12 cellular contexts compared by ENCODE assay signal in the genomic region with DNA sequence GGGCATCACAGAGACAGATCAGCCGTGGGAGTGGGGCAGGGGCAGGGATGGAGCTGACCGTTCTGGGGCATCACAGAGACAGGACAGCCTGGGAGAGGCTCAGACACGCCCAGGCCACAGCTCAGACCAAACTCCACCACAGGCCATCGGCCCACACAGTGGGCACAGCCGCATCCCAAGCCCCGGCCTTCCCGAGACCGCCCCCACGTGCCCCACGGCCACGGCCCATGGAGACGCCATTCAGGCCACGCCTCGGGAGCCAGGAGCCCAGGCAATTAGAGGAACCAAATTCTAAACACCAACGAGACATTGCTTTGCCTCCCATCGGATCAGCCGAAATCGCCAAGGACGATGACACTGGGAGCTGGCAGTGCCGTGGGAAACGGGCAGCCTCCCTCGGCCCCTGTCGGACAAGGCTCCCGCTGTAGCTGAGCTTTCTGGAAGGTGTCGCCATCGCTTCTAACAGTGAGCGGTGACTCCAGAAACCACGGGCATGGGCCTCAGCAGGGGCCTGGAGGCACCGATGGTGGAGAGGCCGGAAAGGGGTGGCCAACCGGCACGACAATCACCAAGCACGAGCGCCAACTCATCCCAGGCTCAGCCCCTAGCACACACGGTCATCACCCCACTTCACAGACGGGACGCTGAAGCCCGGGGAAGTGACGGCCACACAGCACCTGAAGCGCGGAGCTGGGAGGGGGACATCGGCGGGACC. TPM values are rescaled to one million over a fixed set of nuclear protein-coding genes. Genes with fewer than 3 reads are reported as not detected.
DNase-seq lines count a peak whose midpoint lies in the region; ATAC-seq and TF ChIP-seq lines count a peak whose summit lies in the region.
"Had no signal": no experiment of that assay in that cellular context is flagged by ENCODE, and none has a peak within 500 bp of the region (broad histone marks: within the 10 kb centered on the region; RNA-seq: fewer than 3 reads in every experiment).

No MANE protein-coding gene starts in this region.

- no peaks in the 10 kb centered on the region for H3K27me3 ChIP-seq in hepatocyte
- H3K27me3 ChIP-seq in stomach smooth muscle (ENCODE audit: control insufficient read depth in 1 of 2, insufficient read depth in 2 of 2, low read length in 2 of 2): no peaks in the 10 kb centered on the region

- peaks cover 59% of the 10 kb centered on the region for H4K20me1 ChIP-seq in hepatocyte (ENCODE audit: insufficient read depth, poor library complexity, severe bottlenecking)

- H3K9me2 ChIP-seq in hepatocyte (replicated peaks; ENCODE audit: insufficient read depth): no peaks in the 10 kb centered on the region

- H2AFZ ChIP-seq in hepatocyte: no peak overlapping the region

- peak overlapping the region; percentile 64 for H3K4me3 Mint-ChIP-seq in activated T-cell treated with anti-CD3 and anti-CD28 coated beads, Interleukin-2, amount 50 U/mL, for 4 hours
- H3K4me3 Mint-ChIP-seq in activated T-helper 1 cell treated with anti-CD3 and anti-CD28 coated beads, Interleukin-12 subunit alpha, Interleukin-12 subunit beta, Interleukin-2, Interleukin-4 antibody, amounts not matched to agents 30 ng/mL and 10 ng/mL and 1 ng/mL, durations not matched to agents 14 hours and 24 hours and 36 hours: peak overlapping the region; percentile 55

- no peak overlapping the region for H3K27ac Mint-ChIP-seq in activated T-helper 1 cell treated with anti-CD3 and anti-CD28 coated beads, Interleukin-12 subunit alpha, Interleukin-12 subunit beta, Interleukin-2, Interleukin-4 antibody, amounts not matched to agents 30 ng/mL and 10 ng/mL and 1 ng/mL, durations not matched to agents 14 hours and 24 hours and 36 hours

- H3K27me3 Mint-ChIP-seq in activated T-cell treated with anti-CD3 and anti-CD28 coated beads, Interleukin-2, amount 50 U/mL, for 4 hours (ENCODE audit: low read depth): no peaks in the 10 kb centered on the region
- no peaks in the 10 kb centered on the region for H3K27me3 Mint-ChIP-seq in activated T-helper 1 cell treated with anti-CD3 and anti-CD28 coated beads, Interleukin-12 subunit alpha, Interleukin-12 subunit beta, Interleukin-2, Interleukin-4 antibody, amounts not matched to agents 30 ng/mL and 10 ng/mL and 1 ng/mL, durations not matched to agents 14 hours and 24 hours and 36 hours (ENCODE audit: insufficient read depth)

- H3K9me3 Mint-ChIP-seq in activated T-cell treated with anti-CD3 and anti-CD28 coated beads, Interleukin-2, amount 50 U/mL, for 4 hours: no peaks in the 10 kb centered on the region
- H3K9me3 Mint-ChIP-seq in activated T-helper 1 cell treated with anti-CD3 and anti-CD28 coated beads, Interleukin-12 subunit alpha, Interleukin-12 subunit beta, Interleukin-2, Interleukin-4 antibody, amounts not matched to agents 30 ng/mL and 10 ng/mL and 1 ng/mL, durations not matched to agents 14 hours and 24 hours and 36 hours: no peaks in the 10 kb centered on the region

- H3K4me2 ChIP-seq in hepatocyte: peak overlapping the region; percentile 100

- H3K79me2 ChIP-seq in hepatocyte: peaks cover 69% of the 10 kb centered on the region

- DNase-seq in activated T-cell treated with anti-CD3 and anti-CD28 coated beads, Interleukin-2, amount 50 U/mL, for 4 hours: no peak
- DNase-seq in activated T-cell treated with anti-CD3 and anti-CD28 coated beads for 4 hours: no peak
- no peak for DNase-seq in activated T-helper 1 cell treated with anti-CD3 and anti-CD28 coated beads, Interleukin-12 subunit alpha, Interleukin-12 subunit beta, Interleukin-2, Interleukin-4 antibody, amounts not matched to agents 30 ng/mL and 10 ng/mL and 1 ng/mL, durations not matched to agents 14 hours and 24 hours and 36 hours (ENCODE audit: low spot score)
- no peak for DNase-seq in hepatocyte (ENCODE audit: low spot score)
- no peak for DNase-seq in dermis blood vessel endothelial cell
- DNase-seq in MV-4-11 (lab: John Stamatoyannopoulos, UW): no peak
- DNase-seq: effector CD8-positive, alpha-beta T cell; NCI-H187 treated with DMSO at 0.1 percent for 48 hours; PC-3; stimulated activated CD4-positive, alpha-beta T cell treated with anti-CD3 and anti-CD28 coated beads, Interleukin-1b, Interleukin-23, amount 100 ng/mL, for 48 hours had no signal

- H3K4me1 Mint-ChIP-seq in activated T-cell treated with anti-CD3 and anti-CD28 coated beads, Interleukin-2, amount 50 U/mL, for 4 hours (ENCODE audit: low read depth): peaks cover 24% of the 10 kb centered on the region
- peaks cover 5% of the 10 kb centered on the region for H3K4me1 Mint-ChIP-seq in activated T-helper 1 cell treated with anti-CD3 and anti-CD28 coated beads, Interleukin-12 subunit alpha, Interleukin-12 subunit beta, Interleukin-2, Interleukin-4 antibody, amounts not matched to agents 30 ng/mL and 10 ng/mL and 1 ng/mL, durations not matched to agents 14 hours and 24 hours and 36 hours (ENCODE audit: low read depth)

- no peak for ATAC-seq in activated T-cell treated with anti-CD3 and anti-CD28 coated beads, Interleukin-2, amount 50 U/mL, for 4 hours
- no peak for ATAC-seq in GM18858 (IDR thresholded peaks at IDR 0.05; ENCODE audit: unreplicated experiment)
- ATAC-seq: PC-3 had no signal

- H3K9ac ChIP-seq in stomach smooth muscle (ENCODE audit: low read length in 2 of 2): peak overlapping the region; percentile 70 to 80

- H3K36me3 ChIP-seq in hepatocyte (replicated peaks; ENCODE audit: insufficient read depth, low read depth): no peaks in the 10 kb centered on the region
- peaks cover 0 to 3% of the 10 kb centered on the region in 2 donors for H3K36me3 ChIP-seq in stomach smooth muscle (ENCODE audit: control insufficient read depth in 2 of 2, insufficient read depth in 2 of 2, low read length in 2 of 2)

- no peak for TF ChIP-seq CTCF in hepatocyte (IDR thresholded peaks at IDR 0.05; ENCODE audit: poor library complexity)

- H3K4me1 ChIP-seq in hepatocyte (ENCODE audit: insufficient read depth) (peaks cover 13% of the 10 kb centered on the region), stomach smooth muscle (ENCODE audit: control insufficient read depth, insufficient read depth, low read length) (peaks cover 51% of the 10 kb centered on the region)

- intact Hi-C loops in activated T-helper 1 cell treated with anti-CD3 and anti-CD28 coated beads, Interleukin-12 subunit alpha, Interleukin-12 subunit beta, Interleukin-2, Interleukin-4 antibody, amounts not matched to agents 30 ng/mL and 10 ng/mL and 1 ng/mL, durations not matched to agents 14 hours and 24 hours and 36 hours (cut with micrococcal nuclease): no loop called here

- H3K27ac ChIP-seq in hepatocyte: no peak overlapping the region
- peak overlapping the region; percentile 84 for H3K27ac ChIP-seq in stomach smooth muscle (ENCODE audit: low read length)

- no peak overlapping the region for H3K4me3 ChIP-seq in hepatocyte
- peak overlapping the region; percentile 60 to 86 for H3K4me3 ChIP-seq in stomach smooth muscle (ENCODE audit: low read length in 2 of 2)

- H3K9me3 ChIP-seq in hepatocyte (ENCODE audit: low read depth): no peaks in the 10 kb centered on the region
- no peaks in the 10 kb centered on the region for H3K9me3 ChIP-seq in stomach smooth muscle (ENCODE audit: control insufficient read depth in 2 of 2, low read length in 2 of 2)

- 94% methylated on average over 37 of the region's 43 CpGs for WGBS in hepatocyte (ENCODE audit: low lambda C conversion rate, missing lambda C conversion rate)

- H3K36me3 Mint-ChIP-seq in activated T-cell treated with anti-CD3 and anti-CD28 coated beads, Interleukin-2, amount 50 U/mL, for 4 hours (ENCODE audit: insufficient read depth): no peaks in the 10 kb centered on the region
- no peaks in the 10 kb centered on the region for H3K36me3 Mint-ChIP-seq in activated T-helper 1 cell treated with anti-CD3 and anti-CD28 coated beads, Interleukin-12 subunit alpha, Interleukin-12 subunit beta, Interleukin-2, Interleukin-4 antibody, amounts not matched to agents 30 ng/mL and 10 ng/mL and 1 ng/mL, durations not matched to agents 14 hours and 24 hours and 36 hours (ENCODE audit: low read depth)

RNA-seq across cellular contexts. Expression of gene PIP5K1C, which starts 2.4 kb away (rescaled TPM):
- total RNA-seq in activated T-cell treated with anti-CD3 and anti-CD28 coated beads, Interleukin-2, amount 50 U/mL, for 4 hours: 10 to 100 TPM; 12.1 to 20.9 (median 16.7) TPM
- 24.5 and 28.0 TPM in 2 replicates for total RNA-seq in activated T-helper 1 cell treated with anti-CD3 and anti-CD28 coated beads, Interleukin-12 subunit alpha, Interleukin-12 subunit beta, Interleukin-2, Interleukin-4 antibody, amounts not matched to agents 30 ng/mL and 10 ng/mL and 1 ng/mL, durations not matched to agents 14 hours and 24 hours and 36 hours
- total RNA-seq in hepatocyte: 13.7 and 20.7 TPM in 2 replicates
- polyA plus RNA-seq in hepatocyte: 33.5 and 37.1 TPM in 2 replicates
- 57.7 and 75.6 TPM in 2 replicates for total RNA-seq in dermis blood vessel endothelial cell

RNA-seq across cellular contexts. Expression of gene TJP3, which starts 10.4 kb away (rescaled TPM):
- 1 to 10 TPM in 1 of 3 donors, under 1 TPM in 2; 0.61 to 1.1 (median 0.66) TPM for total RNA-seq in activated T-cell treated with anti-CD3 and anti-CD28 coated beads, Interleukin-2, amount 50 U/mL, for 4 hours
- 0.08 TPM in 1 of 2 replicates, not detected in the other for total RNA-seq in activated T-helper 1 cell treated with anti-CD3 and anti-CD28 coated beads, Interleukin-12 subunit alpha, Interleukin-12 subunit beta, Interleukin-2, Interleukin-4 antibody, amounts not matched to agents 30 ng/mL and 10 ng/mL and 1 ng/mL, durations not matched to agents 14 hours and 24 hours and 36 hours
- total RNA-seq in hepatocyte (23.7 and 24.4 TPM in 2 replicates), dermis blood vessel endothelial cell (0.09 and 0.51 TPM in 2 replicates)
- polyA plus RNA-seq in hepatocyte: 49.2 and 56.9 TPM in 2 replicates

Comparison
In these comparisons a context has a peak if more than half of its experiments do, and no peak if none do; other contexts are left out.
1. RNA of gene TJP3, which starts 10.4 kb away (total RNA-seq): 23.7 to 24.4 TPM in hepatocyte; 0.61 to 1.1 TPM in activated T-cell treated with anti-CD3 and anti-CD28 coated beads, Interleukin-2, amount 50 U/mL, for 4 hours, 0.09 to 0.51 TPM in dermis blood vessel endothelial cell and 0.08 TPM in activated T-helper 1 cell treated with anti-CD3 and anti-CD28 coated beads, Interleukin-12 subunit alpha, Interleukin-12 subunit beta, Interleukin-2, Interleukin-4 antibody, amounts not matched to agents 30 ng/mL and 10 ng/mL and 1 ng/mL, durations not matched to agents 14 hours and 24 hours and 36 hours; every median in the first group is over 10 times any median in the second.